In the genomic region with DNA sequence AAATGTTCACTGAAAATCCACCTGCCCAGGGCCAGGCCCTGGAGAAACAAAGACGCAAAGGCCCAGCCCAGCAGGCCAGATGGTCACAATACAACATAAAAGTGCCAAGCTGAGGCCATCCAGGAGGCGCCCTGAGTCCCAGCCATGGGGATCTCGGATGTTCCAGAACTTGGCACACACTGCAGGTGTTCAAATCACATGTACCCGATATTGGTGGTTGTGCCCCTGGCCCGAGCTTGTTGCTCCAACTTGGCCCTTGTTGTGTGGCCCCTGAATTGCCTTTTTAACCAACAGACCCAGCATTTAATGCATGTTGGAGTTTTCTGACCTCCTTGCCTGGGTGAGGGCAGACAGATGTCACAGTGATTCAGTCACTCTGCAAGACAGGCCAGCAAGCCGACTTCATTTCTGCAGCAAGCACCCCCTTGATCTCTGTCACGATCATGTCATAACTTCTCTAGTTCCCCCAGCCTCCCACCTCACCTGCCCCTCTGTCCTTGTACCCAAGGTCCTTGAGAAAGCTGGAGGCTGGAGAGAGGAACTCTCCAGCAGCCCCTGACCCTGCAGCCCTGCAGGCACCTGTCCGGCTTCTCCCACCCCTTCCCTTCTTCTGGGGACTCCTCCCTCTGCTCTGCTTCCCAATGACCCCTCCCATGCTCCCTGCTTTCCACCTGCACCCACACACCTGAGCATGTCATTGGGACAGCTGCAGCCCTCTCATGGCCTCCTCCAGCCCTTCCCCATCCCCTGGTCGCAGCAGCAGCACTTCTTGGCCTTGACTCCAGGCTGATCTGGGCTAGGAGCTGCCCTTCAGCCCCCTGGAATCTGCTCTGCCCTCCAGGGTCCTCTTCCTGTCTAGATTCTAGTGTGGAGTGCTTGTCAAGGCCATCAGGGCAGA, we compare ENCODE assay signal across 27 cellular contexts. TPM values are rescaled to one million over a fixed set of nuclear protein-coding genes. Genes with fewer than 3 reads are reported as not detected.
"Had no signal": no experiment of that assay in that cellular context is flagged by ENCODE, and none has a peak within 500 bp of the region (broad histone marks: within the 10 kb centered on the region; RNA-seq: fewer than 3 reads in every experiment).

No MANE protein-coding gene starts in this region.

- H3K27ac ChIP-seq: body of pancreas, cardiac muscle cell, left lung, parathyroid adenoma, right lobe of liver, skin epidermis, uterus had no signal

- ATAC-seq: activated CD4-positive, alpha-beta T cell treated with anti-CD3 and anti-CD28 coated beads for 36 hours; body of pancreas; esophagus mucosa; left lung; natural killer cell; right lobe of liver had no signal

- H3K9me3 ChIP-seq: body of pancreas, left lung, right lobe of liver, uterus had no signal

- H3K36me3 ChIP-seq: cardiac muscle cell, left lung, right lobe of liver, uterus had no signal

- H2AFZ ChIP-seq: parathyroid adenoma had no signal

- H3K4me1 Mint-ChIP-seq: activated CD4-positive, alpha-beta T cell treated with anti-CD3 and anti-CD28 coated beads for 36 hours; activated naive CD4-positive, alpha-beta T cell treated with anti-CD3 and anti-CD28 coated beads, Interleukin-2, amount 50 U/mL, for 24 hours; natural killer cell had no signal

- H3K27ac Mint-ChIP-seq: activated CD4-positive, alpha-beta T cell treated with anti-CD3 and anti-CD28 coated beads for 36 hours; activated naive CD4-positive, alpha-beta T cell treated with anti-CD3 and anti-CD28 coated beads, Interleukin-2, amount 50 U/mL, for 24 hours; natural killer cell had no signal

- H3K27me3 ChIP-seq: body of pancreas, cardiac muscle cell, left lung, right lobe of liver, uterus had no signal

- H3K4me3 Mint-ChIP-seq: activated CD4-positive, alpha-beta T cell treated with anti-CD3 and anti-CD28 coated beads for 36 hours; activated naive CD4-positive, alpha-beta T cell treated with anti-CD3 and anti-CD28 coated beads, Interleukin-2, amount 50 U/mL, for 24 hours; natural killer cell had no signal

- H3K4me1 ChIP-seq: body of pancreas, left lung, parathyroid adenoma, uterus had no signal

- H3K9ac ChIP-seq: parathyroid adenoma had no signal

- H3K36me3 Mint-ChIP-seq: activated naive CD4-positive, alpha-beta T cell treated with anti-CD3 and anti-CD28 coated beads, Interleukin-2, amount 50 U/mL, for 24 hours; natural killer cell had no signal

- FAIRE-seq: endothelial cell of umbilical vein, kidney had no signal

- DNase-seq: activated CD4-positive, alpha-beta T cell treated with anti-CD3 and anti-CD28 coated beads for 36 hours; activated CD4-positive, alpha-beta T cell treated with anti-CD3 and anti-CD28 coated beads, Interleukin-2, amount 50 U/mL, for 48 hours; activated gamma-delta T cell treated with Interleukin-2 at 50 U/mL for 16 hours; anterior cingulate cortex; body of pancreas; effector memory CD4-positive, alpha-beta T cell; foreskin melanocyte; kidney; left lung; mammary epithelial cell; midbrain; natural killer cell; stimulated activated CD8-positive, alpha-beta memory T cell treated with anti-CD3 and anti-CD28 coated beads, Interleukin-4, amount 100 ng/mL, for 48 hours; stimulated activated naive CD4-positive, alpha-beta T cell treated with Interleukin-2 at 50 U/mL for 16 hours; T-helper 9 cell; uterus had no signal

- H3K4me3 ChIP-seq: body of pancreas, cardiac muscle cell, left lung, right lobe of liver, skin epidermis, uterus had no signal

- H3K79me2 ChIP-seq: parathyroid adenoma had no signal

- H3K27me3 Mint-ChIP-seq: activated CD4-positive, alpha-beta T cell treated with anti-CD3 and anti-CD28 coated beads for 36 hours; activated naive CD4-positive, alpha-beta T cell treated with anti-CD3 and anti-CD28 coated beads, Interleukin-2, amount 50 U/mL, for 24 hours had no signal

- H3K9me3 Mint-ChIP-seq: activated naive CD4-positive, alpha-beta T cell treated with anti-CD3 and anti-CD28 coated beads, Interleukin-2, amount 50 U/mL, for 24 hours; natural killer cell had no signal

RNA-seq across cellular contexts. Expression of gene NGEF, which starts 9.1 kb away (rescaled TPM):
- total RNA-seq: natural killer cell; T-helper 1 cell treated with Interleukin-12 subunit alpha and Interleukin-12 subunit beta and Interleukin-4 antibody, amounts not matched to agents 30 ng/mL and 1 ng/mL, for 36 hours had no signal

RNA-seq across cellular contexts. Expression of gene NEU2, which starts 28.6 kb away (rescaled TPM):
- total RNA-seq: activated CD4-positive, alpha-beta T cell treated with anti-CD3 and anti-CD28 coated beads for 36 hours; activated CD8-positive, alpha-beta memory T cell treated with anti-CD3 and anti-CD28 coated beads for 36 hours; body of pancreas; cardiac muscle cell; dermis microvascular lymphatic vessel endothelial cell; endothelial cell of umbilical vein; esophagus mucosa; kidney; left lung; mammary epithelial cell; natural killer cell; right lobe of liver; T-helper 1 cell treated with Interleukin-12 subunit alpha and Interleukin-12 subunit beta and Interleukin-4 antibody, amounts not matched to agents 30 ng/mL and 1 ng/mL, for 36 hours; uterus had no signal
- polyA plus RNA-seq: cardiac muscle cell, endothelial cell of umbilical vein, mammary epithelial cell, thymus had no signal
